ENCODE assay signal across 24 cellular contexts in the genomic region with DNA sequence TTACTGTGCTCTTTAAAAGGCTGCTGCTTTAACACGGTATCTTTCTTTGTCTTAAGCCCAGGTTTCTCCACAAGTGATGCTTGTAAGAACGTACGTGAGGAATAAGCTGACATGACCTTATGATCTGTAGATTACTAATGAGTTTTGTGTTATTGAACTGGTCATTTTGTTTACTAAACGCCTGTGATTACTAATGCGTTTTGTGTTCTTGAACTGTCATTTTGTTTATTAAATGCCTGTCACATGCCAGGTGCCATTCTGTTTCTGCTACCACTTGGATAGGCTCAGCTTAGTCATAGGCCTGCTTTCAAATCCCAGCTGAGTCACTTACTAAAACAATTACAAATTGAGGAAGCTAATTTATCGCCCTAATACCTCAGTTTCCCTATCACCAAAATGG. TPM values are rescaled to one million over a fixed set of nuclear protein-coding genes. Genes with fewer than 3 reads are reported as not detected.
"Had no signal": no experiment of that assay in that cellular context is flagged by ENCODE, and none has a peak within 500 bp of the region (broad histone marks: within the 10 kb centered on the region; RNA-seq: fewer than 3 reads in every experiment).

No MANE protein-coding gene starts in this region.

- DNase-seq: dermis blood vessel endothelial cell; effector CD4-positive, alpha-beta T cell; endodermal cell; heart left ventricle; hippocampal formation; left colon; left ventricle myocardium superior; naive thymus-derived CD8-positive, alpha-beta T cell; posterior cingulate gyrus; sigmoid colon; small intestine; stimulated activated CD4-positive, alpha-beta T cell treated with anti-CD3 and anti-CD28 coated beads, Interleukin-12 subunit alpha, Interleukin-12 subunit beta, amount 100 ng/mL, for 4 hours; stimulated activated naive CD4-positive, alpha-beta T cell; stomach; substantia nigra; upper lobe of left lung had no signal

- H3K4me1 ChIP-seq: right atrium auricular region had no signal

- H3K27ac ChIP-seq: heart left ventricle, right atrium auricular region, sigmoid colon, stomach, upper lobe of left lung, vagina had no signal

- H3K36me3 ChIP-seq: heart left ventricle, right atrium auricular region, sigmoid colon, stomach, upper lobe of left lung, vagina had no signal

- H3K4me3 Mint-ChIP-seq: endodermal cell; naive thymus-derived CD8-positive, alpha-beta T cell had no signal

- H3K27me3 ChIP-seq: heart left ventricle, right atrium auricular region, sigmoid colon, stomach, upper lobe of left lung, vagina had no signal

- H3K9me3 ChIP-seq: heart left ventricle, right atrium auricular region, sigmoid colon, stomach, upper lobe of left lung, vagina had no signal

- FAIRE-seq: colon, endothelial cell of umbilical vein, frontal cortex, small intestine had no signal

- H3K27ac Mint-ChIP-seq: naive thymus-derived CD8-positive, alpha-beta T cell had no signal

- H3K36me3 Mint-ChIP-seq: naive thymus-derived CD8-positive, alpha-beta T cell had no signal

- H3K4me3 ChIP-seq: heart left ventricle, lung, right atrium auricular region, sigmoid colon, stomach, upper lobe of left lung, vagina had no signal

- H3K9me3 Mint-ChIP-seq: endodermal cell had no signal

RNA-seq across cellular contexts. Expression of a gene that starts 4.6 kb away (rescaled TPM):
- total RNA-seq: kidney epithelial cell had no signal
- polyA plus RNA-seq: naive thymus-derived CD8-positive, alpha-beta T cell; neural cell had no signal
